In genomic region chr17:56781944-56782737, GRCh38 we compare ENCODE assay signal across 1 cellular context.
TF ChIP-seq lines count a peak whose summit lies in the region.

No MANE protein-coding gene starts in this region.

TF ChIP-seq in HepG2, 621 proteins besides CTCF, POLR2A, EP300 and RAD21:
- TF ChIP-seq RBAK (CRISPR knock-in tag; IDR thresholded peaks at IDR 0.05), result no peak
- TF ChIP-seq MBD4 (IDR thresholded peaks at IDR 0.05; ENCODE audit: borderline replicate concordance, low read length), result no peak
